8 cellular contexts compared by ENCODE assay signal in genomic region chr2:43220229-43220981, GRCh38. TPM values are rescaled to one million over a fixed set of nuclear protein-coding genes. Genes with fewer than 3 reads are reported as not detected.
A peak's percentile ranks its signal among the peaks of the same experiment; 100 is the strongest.
DNase-seq lines count a peak whose midpoint lies in the region; ATAC-seq, FAIRE-seq and TF ChIP-seq lines count a peak whose summit lies in the region.

No MANE protein-coding gene starts in this region.

- no peak for DNase-seq in RWPE2 (ENCODE audit: low spot score)
- DNase-seq in H1 (ENCODE audit: low read depth in 1 of 2, low spot score in 2 of 2) = no peak
- no peak for DNase-seq in neuronal stem cell (ENCODE audit: low spot score)
- DNase-seq in activated gamma-delta T cell treated with Interleukin-2 at 50 U/mL for 16 hours = no peak
- no peak for DNase-seq in COLO668 (lab: John Stamatoyannopoulos, UW; ENCODE audit: unreplicated experiment)
- no peak for DNase-seq in HTR-8/SVneo (ENCODE audit: insufficient read length, low spot score)

- H2BK5ac ChIP-seq in H1 (ENCODE audit: low read depth, low read length) (peak overlapping the region; percentile 100; the same call in 1 of the 2 replicates), neuronal stem cell (ENCODE audit: low read length) (peak overlapping the region; percentile 83)

- peak overlapping the region; percentile 73 for H3K56ac ChIP-seq in H1 (replicated peaks; ENCODE audit: insufficient read length, low read depth, low read length)

- H3K4me2 ChIP-seq in H1 (ENCODE audit: insufficient read depth in 1 of 2, low read depth in 2 of 2, low read length in 2 of 2) = peak overlapping the region; percentile 78 to 80
- peak overlapping the region; percentile 12 for H3K4me2 ChIP-seq in neuronal stem cell (ENCODE audit: insufficient read depth, low read length, poor library complexity, severe bottlenecking)

- TF ChIP-seq CTCF in RWPE2 (IDR thresholded peaks at IDR 0.05; ENCODE audit: poor library complexity, severe bottlenecking) (peak; percentile 4), H1 (IDR thresholded peaks at IDR 0.05; ENCODE audit: control extremely low read depth in 1 of 3, insufficient read depth in 1 of 3, low read depth in 1 of 3, low read length in 3 of 3) (no peak)

- peak overlapping the region in 2 of 4 experiments; percentile 3 to 34; a peak in 1 of 7 replicates for H3K9ac ChIP-seq in H1 (replicated peaks in 1 of 4; ENCODE audit: extremely low read depth in 1 of 4, low read depth in 3 of 4, low read length in 3 of 4)
- peak overlapping the region; percentile 53 for H3K9ac ChIP-seq in neuronal stem cell (ENCODE audit: low read depth, low read length, poor library complexity)

- H4K8ac ChIP-seq in H1 (ENCODE audit: extremely low read depth, insufficient read depth, low read length) (peak overlapping the region; percentile 60; the same call in 1 of the 2 replicates), neuronal stem cell (ENCODE audit: low read depth, low read length) (no peak overlapping the region)

- H2BK120ac ChIP-seq in H1 (replicated peaks; ENCODE audit: low read depth, low read length) (peak overlapping the region; percentile 74), neuronal stem cell (ENCODE audit: low read depth, low read length) (no peak overlapping the region)

- POLR2A ChIA-PET in H1 (lab: Charles Lee; ENCODE audit: partially characterized antibody) = interaction anchor here (0.7 to 8.6 kb wide), 7 partner anchors 9 to 119 kb away, joined by 3 to 52 read pairs (median 4); no protein-coding TSS in a partner anchor

- no peaks in the 10 kb centered on the region for H3K27me3 ChIP-seq in RWPE2 (ENCODE audit: insufficient read depth, poor library complexity, severe bottlenecking)
- no peaks in the 10 kb centered on the region for H3K27me3 ChIP-seq in H1 (replicated peaks in 1 of 4; ENCODE audit: control insufficient read depth in 3 of 4, extremely low read depth in 1 of 4, insufficient read depth in 3 of 4, low read length in 3 of 4)
- H3K27me3 ChIP-seq in neuronal stem cell (ENCODE audit: control insufficient read depth in 3 of 3, insufficient read depth in 3 of 3, low read depth in 1 of 3, low read length in 3 of 3) = peaks cover 0 to 2% (median 0%) of the 10 kb centered on the region in 3 experiments

- H3K27ac ChIP-seq in RWPE2 (ENCODE audit: poor library complexity, severe bottlenecking) = peak overlapping the region; percentile 97
- H3K27ac ChIP-seq in H1 (ENCODE audit: low read depth, low read length) = peak overlapping the region; percentile 65; the same call in 1 of the 2 replicates
- H3K27ac ChIP-seq in neuronal stem cell (replicated peaks; ENCODE audit: low read length) = peak overlapping the region; percentile 91

- H2BK15ac ChIP-seq in H1 (ENCODE audit: low read length) (no peak overlapping the region), neuronal stem cell (ENCODE audit: low read length) (no peak overlapping the region)

- peaks cover 23% of the 10 kb centered on the region for H3K4me1 ChIP-seq in RWPE2 (ENCODE audit: insufficient read depth, poor library complexity, severe bottlenecking)
- peaks cover 20 to 43% (median 25%) of the 10 kb centered on the region in 4 experiments for H3K4me1 ChIP-seq in H1 (replicated peaks in 1 of 4; ENCODE audit: control insufficient read depth in 3 of 4, insufficient read depth in 4 of 4, low read length in 3 of 4)
- H3K4me1 ChIP-seq in neuronal stem cell (ENCODE audit: control insufficient read depth in 2 of 2, insufficient read depth in 1 of 2, low read depth in 1 of 2, low read length in 2 of 2) = peaks cover 33 to 49% of the 10 kb centered on the region in 2 donors

- peaks cover 11% of the 10 kb centered on the region for H3K23me2 ChIP-seq in H1 (ENCODE audit: low read depth, low read length)

- no peak for FAIRE-seq in H1 (lab: Jason Lieb, UNC)
- no peak for FAIRE-seq in HTR-8/SVneo (lab: Jason Lieb, UNC)

- H3K4me3 ChIP-seq in GM08714 (ENCODE audit: low read length) = peak overlapping the region; percentile 52
- H3K4me3 ChIP-seq in RWPE2 (ENCODE audit: severe bottlenecking) = peak overlapping the region; percentile 85
- peak overlapping the region; percentile 14 to 83 (median 34); a peak in 6 of 8 replicates for H3K4me3 ChIP-seq in H1 (ENCODE audit: extremely low read depth in 1 of 4, insufficient read depth in 2 of 4, low read depth in 3 of 4, low read length in 4 of 4)
- peak overlapping the region in 1 of 2 donors; percentile 59 for H3K4me3 ChIP-seq in neuronal stem cell (ENCODE audit: low read length in 2 of 2)

- H2AFZ ChIP-seq in H1 (ENCODE audit: low read length) (no peak overlapping the region), neuronal stem cell (ENCODE audit: low read length) (peak overlapping the region; percentile 92)

- peak overlapping the region; percentile 75 for H3K18ac ChIP-seq in H1 (ENCODE audit: extremely low read depth, low read length)
- peak overlapping the region; percentile 98 for H3K18ac ChIP-seq in neuronal stem cell (ENCODE audit: low read length)

- TF ChIP-seq EP300 in H1 (IDR thresholded peaks at IDR 0.05; ENCODE audit: borderline replicate concordance in 1 of 2, low read depth in 2 of 2, low read length in 2 of 2) = no peak

- H4K20me1 ChIP-seq in H1 (replicated peaks in 1 of 2; ENCODE audit: control insufficient read depth in 1 of 2, insufficient read depth in 2 of 2, low read length in 2 of 2) = peaks cover 10 to 11% of the 10 kb centered on the region in 2 experiments

- no peaks in the 10 kb centered on the region for H3K9me3 ChIP-seq in RWPE2 (ENCODE audit: severe bottlenecking)
- no peaks in the 10 kb centered on the region for H3K9me3 ChIP-seq in H1 (ENCODE audit: insufficient read depth in 2 of 2, low read depth in 1 of 2, low read length in 1 of 2)
- no peaks in the 10 kb centered on the region for H3K9me3 ChIP-seq in neuronal stem cell (replicated peaks in 1 of 2; ENCODE audit: control insufficient read depth in 2 of 2, insufficient read depth in 1 of 2, low read depth in 1 of 2, low read length in 2 of 2)

- TF ChIP-seq POLR2A in H1 (IDR thresholded peaks at IDR 0.05; ENCODE audit: control extremely low read depth in 1 of 2, low read depth in 2 of 2, low read length in 2 of 2) = no peak

- H2BK12ac ChIP-seq in H1 (ENCODE audit: low read depth, low read length) = peak overlapping the region; percentile 82
- no peak overlapping the region for H2BK12ac ChIP-seq in neuronal stem cell (ENCODE audit: low read length)

- H4K91ac ChIP-seq in H1 (replicated peaks; ENCODE audit: insufficient read length, low read length) = peak overlapping the region; percentile 62
- H4K91ac ChIP-seq in neuronal stem cell (ENCODE audit: low read depth, low read length, poor library complexity) = no peak overlapping the region

- 45% methylated on average over 15 of the region's 15 CpGs; no CpG with 5 or more reads in 1 of the 2 experiments for WGBS in H1 (ENCODE audit: extremely low coverage in 1 of 2, insufficient coverage in 1 of 2, insufficient read length in 1 of 2, insufficient replicate concordance in 2 of 2, low coverage in 1 of 2, low lambda C conversion rate in 2 of 2, missing lambda C conversion rate in 1 of 2), 2 experiments
- WGBS in neuronal stem cell (ENCODE audit: extremely low coverage in 2 of 2, insufficient read length in 2 of 2, insufficient replicate concordance in 1 of 2), 2 donors = no CpG with 5 or more reads among the region's 15 CpGs

- H3K79me2 ChIP-seq in H1 (ENCODE audit: control insufficient read depth in 1 of 2, insufficient read depth in 2 of 2, low read length in 2 of 2) = peaks cover 9 to 39% of the 10 kb centered on the region in 2 experiments

- H3K23ac ChIP-seq in H1 (ENCODE audit: insufficient read length) (no peak overlapping the region), neuronal stem cell (ENCODE audit: low read depth, low read length, poor library complexity) (no peak overlapping the region)

- ATAC-seq in RWPE2 (ENCODE audit: low read depth) = peak; percentile 12; the same call in 2 of the 3 replicates
- ATAC-seq in GM21447 (IDR thresholded peaks at IDR 0.05; ENCODE audit: unreplicated experiment) = no peak

- no peak for TF ChIP-seq RAD21 in H1 (IDR thresholded peaks at IDR 0.05 in 1 of 2, conservative IDR thresholded peaks at IDR 0.05 in 1 of 2; ENCODE audit: low read depth in 2 of 2, low read length in 2 of 2)

- H2BK20ac ChIP-seq in H1 (ENCODE audit: low read length) = no peak overlapping the region

- H3K79me1 ChIP-seq in H1 (ENCODE audit: low read depth, low read length) (no peaks in the 10 kb centered on the region), neuronal stem cell (ENCODE audit: low read depth, low read length) (peaks cover 10% of the 10 kb centered on the region)

- H3K14ac ChIP-seq in H1 (ENCODE audit: insufficient read length) = no peak overlapping the region
- no peak overlapping the region for H3K14ac ChIP-seq in neuronal stem cell (ENCODE audit: low read length)

- no peak overlapping the region for H2AK5ac ChIP-seq in H1 (ENCODE audit: low read depth, low read length)
- peak overlapping the region; percentile 79 for H2AK5ac ChIP-seq in neuronal stem cell (ENCODE audit: low read depth, low read length)

- peak overlapping the region; percentile 45 for H3K4ac ChIP-seq in H1 (replicated peaks; ENCODE audit: insufficient read length, low read depth, low read length)
- no peak overlapping the region for H3K4ac ChIP-seq in neuronal stem cell (ENCODE audit: low read length)

- H4K5ac ChIP-seq in H1 (ENCODE audit: insufficient read length, low read depth, low read length) = peak overlapping the region; percentile 85

- H3K36me3 ChIP-seq in RWPE2 (ENCODE audit: low read depth) = peaks cover 33% of the 10 kb centered on the region
- peaks cover 2 to 35% (median 17%) of the 10 kb centered on the region in 4 experiments; a peak in 6 of 8 replicates for H3K36me3 ChIP-seq in H1 (ENCODE audit: control insufficient read depth in 2 of 4, insufficient read depth in 4 of 4, low read length in 3 of 4)
- H3K36me3 ChIP-seq in neuronal stem cell (replicated peaks in 1 of 2; ENCODE audit: control insufficient read depth in 2 of 2, insufficient read depth in 2 of 2, low read length in 2 of 2) = peaks cover 11 to 28% of the 10 kb centered on the region in 2 donors

- CTCF ChIA-PET in H1 (lab: Charles Lee; ENCODE audit: partially characterized antibody) = interaction anchor here (0.7 to 6.5 kb wide), 19 partner anchors 8 to 316 kb away, joined by 3 to 67 read pairs (median 4); no protein-coding TSS in a partner anchor

TF ChIP-seq in H1, 55 proteins besides CTCF, POLR2A, EP300 and RAD21 (continues in another document):
- TF ChIP-seq KDM1A (IDR thresholded peaks at IDR 0.05; ENCODE audit: borderline replicate concordance, low read length) (no peak), CHD1 (IDR thresholded peaks at IDR 0.05; ENCODE audit: low read depth, low read length) (no peak)

RNA-seq across cellular contexts. Expression of gene ZFP36L2, which starts 6.0 kb away (rescaled TPM):
- 102 and 109 TPM in 2 replicates for total RNA-seq in H1 (2021; fragmentation: NEBNext Ultra II Directional; extraction: Animal tissue kit (Norgen Biotek cat#: 25700))
- 13.4 and 15.6 TPM in 2 replicates for polyA plus RNA-seq in H1 (2011; rRNA removed)
- 10.6 TPM for polyA plus RNA-seq in H1 (2011; cell fraction: cytosol; rRNA removed)
- 10.7 TPM for polyA plus RNA-seq in H1 (2011; cell fraction: nucleus; rRNA removed)
- 31.8 to 48.4 TPM (median 38.8 TPM) in 4 replicates for polyA plus RNA-seq in H1 (2012, experiment 1 of 2)
- 44.9 TPM for polyA plus RNA-seq in H1 (2012, experiment 2 of 2)
- polyA plus RNA-seq in H1 (2013, experiment 1 of 2) = 57.0 TPM
- 62.5 TPM for polyA plus RNA-seq in H1 (2013, experiment 2 of 2)
- polyA minus RNA-seq in H1 (2011; rRNA and poly(A)+ RNA removed) = 4.5 and 4.8 TPM in 2 replicates
- polyA minus RNA-seq in H1 (2011; cell fraction: cytosol; rRNA and poly(A)+ RNA removed) = 29.6 TPM
- 20.3 TPM for polyA minus RNA-seq in H1 (2011; cell fraction: nucleus; rRNA and poly(A)+ RNA removed)
- 39.5 TPM for polyA plus RNA-seq in neuronal stem cell (2013, experiment 1 of 2)
- polyA plus RNA-seq in neuronal stem cell (2013, experiment 2 of 2) = 40.0 TPM
